In the genomic region with DNA sequence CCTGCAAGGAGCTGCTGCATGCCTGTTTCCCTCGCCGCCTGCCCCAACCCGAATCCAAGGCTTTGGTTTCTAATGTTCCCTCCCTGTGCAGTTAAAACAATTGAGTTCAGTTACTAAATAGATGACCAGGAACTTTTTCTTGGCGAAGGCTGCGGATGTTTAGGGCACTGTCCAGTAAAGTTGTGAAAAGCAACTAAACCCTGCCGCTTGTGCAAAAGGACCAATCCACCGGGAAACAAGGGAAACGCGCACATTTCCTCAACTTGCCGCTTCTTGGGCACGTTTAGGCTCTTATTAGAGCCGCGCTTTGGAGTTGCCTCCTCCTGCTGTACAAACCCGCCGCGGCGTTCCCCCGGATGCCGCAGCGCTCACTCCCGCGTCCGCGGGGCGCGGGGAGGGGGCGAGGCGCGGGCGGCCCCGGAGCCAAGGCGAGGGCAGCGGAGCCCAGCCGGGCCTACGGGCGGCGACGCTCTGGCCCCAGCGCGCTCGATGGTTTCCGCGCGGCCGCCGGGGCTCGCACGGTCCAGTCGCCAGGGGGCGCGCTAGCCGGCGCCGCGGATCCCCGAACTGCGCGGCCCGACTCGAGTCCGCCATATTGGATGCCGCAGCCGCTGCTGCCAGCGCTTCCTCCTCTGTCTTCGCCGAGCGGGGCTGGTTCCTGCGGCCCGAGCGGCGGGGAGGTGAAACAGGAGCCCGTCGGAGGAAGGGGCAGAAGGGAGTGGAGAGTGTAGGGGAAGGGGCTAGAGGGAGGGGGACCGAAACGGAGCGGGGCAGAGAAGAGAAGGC, we compare ENCODE assay signal across 8 cellular contexts. TPM values are rescaled to one million over a fixed set of nuclear protein-coding genes. Genes with fewer than 3 reads are reported as not detected.
DNase-seq lines count a peak whose midpoint lies in the region; ATAC-seq and TF ChIP-seq lines count a peak whose summit lies in the region.

A gene with protein sequence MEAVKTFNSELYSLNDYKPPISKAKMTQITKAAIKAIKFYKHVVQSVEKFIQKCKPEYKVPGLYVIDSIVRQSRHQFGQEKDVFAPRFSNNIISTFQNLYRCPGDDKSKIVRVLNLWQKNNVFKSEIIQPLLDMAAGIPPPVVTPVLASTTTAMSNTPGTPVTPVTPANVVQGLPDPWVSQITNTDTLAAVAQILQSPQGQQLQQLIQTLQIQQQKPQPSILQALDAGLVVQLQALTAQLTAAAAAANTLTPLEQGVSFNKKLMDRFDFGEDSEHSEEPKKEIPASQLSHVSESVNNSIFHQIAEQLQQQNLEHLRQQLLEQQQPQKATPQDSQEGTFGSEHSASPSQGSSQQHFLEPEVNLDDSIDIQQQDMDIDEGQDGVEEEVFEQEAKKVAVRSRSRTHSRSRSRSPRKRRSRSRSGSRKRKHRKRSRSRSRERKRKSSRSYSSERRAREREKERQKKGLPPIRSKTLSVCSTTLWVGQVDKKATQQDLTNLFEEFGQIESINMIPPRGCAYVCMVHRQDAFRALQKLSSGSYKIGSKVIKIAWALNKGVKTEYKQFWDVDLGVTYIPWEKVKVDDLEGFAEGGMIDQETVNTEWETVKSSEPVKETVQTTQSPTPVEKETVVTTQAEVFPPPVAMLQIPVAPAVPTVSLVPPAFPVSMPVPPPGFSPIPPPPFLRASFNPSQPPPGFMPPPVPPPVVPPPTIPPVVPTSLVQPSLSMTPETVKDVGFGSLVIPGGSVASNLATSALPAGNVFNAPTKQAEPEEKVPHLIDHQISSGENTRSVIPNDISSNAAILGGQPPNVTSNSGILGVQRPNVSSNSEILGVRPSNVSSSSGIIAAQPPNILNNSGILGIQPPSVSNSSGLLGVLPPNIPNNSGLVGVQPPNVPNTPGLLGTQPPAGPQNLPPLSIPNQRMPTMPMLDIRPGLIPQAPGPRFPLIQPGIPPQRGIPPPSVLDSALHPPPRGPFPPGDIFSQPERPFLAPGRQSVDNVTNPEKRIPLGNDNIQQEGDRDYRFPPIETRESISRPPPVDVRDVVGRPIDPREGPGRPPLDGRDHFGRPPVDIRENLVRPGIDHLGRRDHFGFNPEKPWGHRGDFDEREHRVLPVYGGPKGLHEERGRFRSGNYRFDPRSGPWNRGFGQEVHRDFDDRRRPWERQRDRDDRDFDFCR (N-terminal part only) (plus strand): TSS at position 593 of the 786 bp plus-strand sequence. CDS start 485 bp downstream, outside the sequence.

- H3K4me3 ChIP-seq in OCI-LY7 (ENCODE audit: low read depth, low read length, poor library complexity, severe bottlenecking) (peak within 1 kb of the TSS; percentile 98), epithelial cell of proximal tubule (ENCODE audit: low read depth, low read length) (peak within 1 kb of the TSS; percentile 89), mucosa of stomach (ENCODE audit: low read length) (peak within 1 kb of the TSS; percentile 37)

- peaks cover 25% of the 10 kb centered on the region for H4K20me1 ChIP-seq in OCI-LY7 (ENCODE audit: insufficient read depth, low read length)

- H3K36me3 ChIP-seq in OCI-LY7 (ENCODE audit: insufficient read depth, low read length) (peaks cover 22% of the 10 kb centered on the region), mucosa of stomach (ENCODE audit: control insufficient read depth, insufficient read depth, low read length) (no peaks in the 10 kb centered on the region)

- H3K4me2 ChIP-seq in OCI-LY7 (ENCODE audit: low read length) = peak within 1 kb of the TSS; percentile 98

- H3K9ac ChIP-seq in mucosa of stomach (ENCODE audit: low read length) = peak within 1 kb of the TSS; percentile 92

- peaks cover 44% of the 10 kb centered on the region for H3K79me2 ChIP-seq in OCI-LY7 (ENCODE audit: insufficient read depth, low read depth, low read length)

- intact Hi-C loops in OCI-LY7 (cut with micrococcal nuclease; ENCODE audit: unreplicated experiment) = loop anchor here (1.0 to 5.0 kb wide), 4 partner anchors 58 to 444 kb away; no protein-coding TSS in a partner anchor

- no peaks in the 10 kb centered on the region for H3K27me3 ChIP-seq in mucosa of stomach (ENCODE audit: control insufficient read depth, insufficient read depth, low read length)

- peak within 1 kb of the TSS; percentile 77 for H3K27ac ChIP-seq in OCI-LY7 (ENCODE audit: low read depth, low read length, poor library complexity, severe bottlenecking)

- H3K9me3 ChIP-seq in OCI-LY7 (ENCODE audit: low read length) (no peaks in the 10 kb centered on the region), mucosa of stomach (ENCODE audit: control insufficient read depth, low read length) (no peaks in the 10 kb centered on the region)

- TF ChIP-seq CTCF in OCI-LY7 (conservative IDR thresholded peaks at IDR 0.05; ENCODE audit: low read length) (peak; percentile 77), epithelial cell of proximal tubule (conservative IDR thresholded peaks at IDR 0.05; ENCODE audit: low read depth, low read length) (peak; percentile 60)

- no peaks in the 10 kb centered on the region for H3K9me2 ChIP-seq in OCI-LY7 (ENCODE audit: insufficient read depth, low read length)

- POLR2A ChIA-PET in OCI-LY7 (lab: Charles Lee) = no interaction called here

- peak; percentile 77 for ATAC-seq in GM21360 (IDR thresholded peaks at IDR 0.05; ENCODE audit: unreplicated experiment)

- peak within 1 kb of the TSS; percentile 96 for H2AFZ ChIP-seq in OCI-LY7 (ENCODE audit: low read length)

- CTCF ChIA-PET in OCI-LY7 (lab: Charles Lee; ENCODE audit: unreplicated experiment) = no interaction called here

- peak; percentile 65 for DNase-seq in DMS 273 treated with DMSO at 0.1 percent for 48 hours (lab: John Stamatoyannopoulos, UW)
- peak; percentile 85 for DNase-seq in HT-29 (ENCODE audit: low spot score)
- peak; percentile 90 for DNase-seq in OCI-LY7 (ENCODE audit: low spot score)
- peak; percentile 86 for DNase-seq in activated T-cell treated with anti-CD3 and anti-CD28 coated beads for 48 hours (ENCODE audit: low read depth)
- no peak for DNase-seq in epithelial cell of proximal tubule (ENCODE audit: low read depth)
- DNase-seq in stimulated activated CD8-positive, alpha-beta memory T cell treated with anti-CD3 and anti-CD28 coated beads, Interleukin-7, amount 100 ng/mL, for 1 hour (ENCODE audit: low read depth in 2 of 2) = peak; percentile 73 to 76

- H3K4me1 ChIP-seq in OCI-LY7 (ENCODE audit: insufficient read depth, low read length, poor library complexity, severe bottlenecking) (peaks cover 38% of the 10 kb centered on the region), mucosa of stomach (ENCODE audit: control insufficient read depth, insufficient read depth, low read length) (peaks cover 5% of the 10 kb centered on the region)

- no TSS peak for BruUV-seq in OCI-LY7 (replicated peaks; lab: Mats Ljungman, UMichigan)

RNA-seq across cellular contexts. Expression of the gene that starts here (rescaled TPM):
- total RNA-seq in HT-29 (2014; rRNA removed; shearing (Covaris generic)) = 12.8 and 16.1 TPM in 2 replicates
- 23.9 and 25.8 TPM in 2 replicates for total RNA-seq in OCI-LY7 (2014; rRNA removed; shearing (Covaris generic))
- total RNA-seq in OCI-LY7 (2022) (47.0 and 50.0 TPM in 2 replicates), epithelial cell of proximal tubule (15.2 and 19.0 TPM in 2 replicates)

Comparison
In these comparisons a context has a peak if more than half of its experiments do, and no peak if none do; other contexts are left out.
1. H3K4me3 ChIP-seq: peak in every context shown above with its lines; median percentile 98 in OCI-LY7; 89 in epithelial cell of proximal tubule; 37 in mucosa of stomach.